In genomic region chr4:56531149-56531770, GRCh38 we compare ENCODE assay signal across 1 cellular context.
TF ChIP-seq lines count a peak whose summit lies in the region.

No MANE protein-coding gene starts in this region.

TF ChIP-seq in K562, 482 proteins besides CTCF, POLR2A, EP300 and RAD21 (continued from another document):
- TF ChIP-seq, protein P1, sequence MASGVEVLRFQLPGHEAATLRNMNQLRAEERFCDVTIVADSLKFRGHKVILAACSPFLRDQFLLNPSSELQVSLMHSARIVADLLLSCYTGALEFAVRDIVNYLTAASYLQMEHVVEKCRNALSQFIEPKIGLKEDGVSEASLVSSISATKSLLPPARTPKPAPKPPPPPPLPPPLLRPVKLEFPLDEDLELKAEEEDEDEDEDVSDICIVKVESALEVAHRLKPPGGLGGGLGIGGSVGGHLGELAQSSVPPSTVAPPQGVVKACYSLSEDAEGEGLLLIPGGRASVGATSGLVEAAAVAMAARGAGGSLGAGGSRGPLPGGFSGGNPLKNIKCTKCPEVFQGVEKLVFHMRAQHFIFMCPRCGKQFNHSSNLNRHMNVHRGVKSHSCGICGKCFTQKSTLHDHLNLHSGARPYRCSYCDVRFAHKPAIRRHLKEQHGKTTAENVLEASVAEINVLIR (CRISPR knock-in tag; IDR thresholded peaks at IDR 0.05) = no peak
- TF ChIP-seq ETV5 (CRISPR knock-in tag; IDR thresholded peaks at IDR 0.05; ENCODE audit: low read depth) = 0 out of 2 replicates have a peak, but pooled peaks have one; percentile 9
- TF ChIP-seq ZKSCAN3 (CRISPR knock-in tag; IDR thresholded peaks at IDR 0.05) = no peak
- no peak for TF ChIP-seq SP2 (IDR thresholded peaks at IDR 0.05; ENCODE audit: extremely low read depth, low read depth, low read length, poor library complexity, severe bottlenecking)
- TF ChIP-seq, protein P2, sequence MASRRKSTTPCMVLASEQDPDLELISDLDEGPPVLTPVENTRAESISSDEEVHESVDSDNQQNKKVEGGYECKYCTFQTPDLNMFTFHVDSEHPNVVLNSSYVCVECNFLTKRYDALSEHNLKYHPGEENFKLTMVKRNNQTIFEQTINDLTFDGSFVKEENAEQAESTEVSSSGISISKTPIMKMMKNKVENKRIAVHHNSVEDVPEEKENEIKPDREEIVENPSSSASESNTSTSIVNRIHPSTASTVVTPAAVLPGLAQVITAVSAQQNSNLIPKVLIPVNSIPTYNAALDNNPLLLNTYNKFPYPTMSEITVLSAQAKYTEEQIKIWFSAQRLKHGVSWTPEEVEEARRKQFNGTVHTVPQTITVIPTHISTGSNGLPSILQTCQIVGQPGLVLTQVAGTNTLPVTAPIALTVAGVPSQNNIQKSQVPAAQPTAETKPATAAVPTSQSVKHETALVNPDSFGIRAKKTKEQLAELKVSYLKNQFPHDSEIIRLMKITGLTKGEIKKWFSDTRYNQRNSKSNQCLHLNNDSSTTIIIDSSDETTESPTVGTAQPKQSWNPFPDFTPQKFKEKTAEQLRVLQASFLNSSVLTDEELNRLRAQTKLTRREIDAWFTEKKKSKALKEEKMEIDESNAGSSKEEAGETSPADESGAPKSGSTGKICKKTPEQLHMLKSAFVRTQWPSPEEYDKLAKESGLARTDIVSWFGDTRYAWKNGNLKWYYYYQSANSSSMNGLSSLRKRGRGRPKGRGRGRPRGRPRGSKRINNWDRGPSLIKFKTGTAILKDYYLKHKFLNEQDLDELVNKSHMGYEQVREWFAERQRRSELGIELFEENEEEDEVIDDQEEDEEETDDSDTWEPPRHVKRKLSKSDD (conservative IDR thresholded peaks at IDR 0.05; ENCODE audit: low read length) = no peak
- no peak for TF ChIP-seq CCNT2 (IDR thresholded peaks at IDR 0.05; ENCODE audit: borderline replicate concordance, extremely low read depth, insufficient read length, low read depth, low read length)
- peak; percentile 6; the same call in 1 of the 2 replicates for TF ChIP-seq ARID4B (CRISPR knock-in tag; IDR thresholded peaks at IDR 0.05)
- TF ChIP-seq JUND (IDR thresholded peaks at IDR 0.05; ENCODE audit: borderline replicate concordance, low read depth, low read length) = no peak
- no peak for TF ChIP-seq JUND (tag; IDR thresholded peaks at IDR 0.05; ENCODE audit: borderline replicate concordance, low read depth, low read length)
- peak; percentile 48 for TF ChIP-seq MGA (IDR thresholded peaks at IDR 0.05)
- TF ChIP-seq RCOR1 (IDR thresholded peaks at IDR 0.05; ENCODE audit: borderline replicate concordance in 1 of 2, low read depth in 2 of 2, low read length in 2 of 2) = no peak
- TF ChIP-seq ARID2 (IDR thresholded peaks at IDR 0.05) = no peak
- peak; percentile 44 for TF ChIP-seq RBBP5 (IDR thresholded peaks at IDR 0.05; ENCODE audit: borderline replicate concordance, insufficient read depth, low read length, poor library complexity, severe bottlenecking)
- no peak for TF ChIP-seq CEBPB (tag; IDR thresholded peaks at IDR 0.05)
TF ChIP-seq in K562: peak in this region for 8.
